In the genomic region with DNA sequence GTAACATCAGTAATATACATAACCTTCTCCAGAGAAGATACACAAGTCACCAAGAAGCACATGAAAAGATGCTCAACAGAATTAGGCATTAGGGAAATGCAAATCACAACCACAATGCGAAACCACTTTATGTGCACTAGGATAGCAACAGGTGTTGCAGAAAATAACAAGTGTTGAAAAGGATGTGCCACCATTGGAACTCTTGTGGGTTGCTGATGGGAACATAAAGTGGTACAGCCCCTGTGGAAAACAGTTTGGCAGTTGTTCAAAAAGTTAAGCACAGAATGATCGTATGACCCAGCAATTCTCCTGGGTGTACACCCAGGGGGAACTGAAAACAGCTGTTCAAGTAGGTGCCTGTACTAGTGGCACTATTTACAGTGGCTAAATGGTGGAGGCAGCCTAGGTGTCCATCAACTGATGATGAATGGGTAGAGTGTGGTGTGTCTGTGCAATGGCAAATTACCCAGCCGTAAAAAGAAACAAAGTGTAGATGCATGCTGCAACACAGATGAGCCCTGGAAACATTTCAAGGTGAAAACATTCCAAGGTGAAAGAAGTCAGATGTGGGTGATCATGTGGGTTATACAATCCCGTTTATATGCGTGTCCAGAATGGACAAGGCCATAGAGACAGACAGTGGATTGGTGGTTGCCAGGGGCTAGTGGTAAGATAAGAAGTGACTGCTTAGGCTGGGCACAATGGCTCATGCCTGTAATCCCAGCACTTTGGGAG, we compare ENCODE assay signal across 8 cellular contexts. TPM values are rescaled to one million over a fixed set of nuclear protein-coding genes. Genes with fewer than 3 reads are reported as not detected.
A peak's percentile ranks its signal among the peaks of the same experiment; 100 is the strongest.
DNase-seq lines count a peak whose midpoint lies in the region; ATAC-seq and TF ChIP-seq lines count a peak whose summit lies in the region.

No MANE protein-coding gene starts in this region.

- peaks cover 3 to 8% (median 4%) of the 10 kb centered on the region in 3 donors for H3K27me3 Mint-ChIP-seq in immature natural killer cell (ENCODE audit: low read depth in 3 of 3)

- WGBS in ovary, 3 donors = 69 to 74% (median 73%) methylated on average over 5 of the region's 5 CpGs

- no peaks in the 10 kb centered on the region for H3K9me3 Mint-ChIP-seq in immature natural killer cell

- H3K4me3 ChIP-seq in ovary = no peak overlapping the region

- no peak for TF ChIP-seq EP300 in ovary (IDR thresholded peaks at IDR 0.05)

- intact Hi-C loops in ovary (cut with DNase I) = no loop called here

- no peak overlapping the region for H3K27ac ChIP-seq in ovary

- peak overlapping the region in 2 of 5 donors; percentile 7 to 21 for H3K4me3 Mint-ChIP-seq in immature natural killer cell

- ATAC-seq in GM21447 (IDR thresholded peaks at IDR 0.05; ENCODE audit: unreplicated experiment) (peak; percentile 97), HG03558 (IDR thresholded peaks at IDR 0.05; ENCODE audit: extremely low read depth, unreplicated experiment) (peak; percentile 71)

- H3K36me3 ChIP-seq in ovary = no peaks in the 10 kb centered on the region

- TF ChIP-seq POLR2A in ovary (IDR thresholded peaks at IDR 0.05) = no peak

- no peaks in the 10 kb centered on the region for H3K4me1 ChIP-seq in ovary (ENCODE audit: insufficient read depth)

- H3K9me3 ChIP-seq in ovary = no peaks in the 10 kb centered on the region

- peaks cover 31 to 53% (median 46%) of the 10 kb centered on the region in 3 donors for H3K36me3 Mint-ChIP-seq in immature natural killer cell

- DNase-seq in GM13977 (ENCODE audit: low spot score) (peak; percentile 36), immature natural killer cell (no peak), superior temporal gyrus (ENCODE audit: extremely low spot score) (no peak), 8988T (no peak), ovary (no peak), NCI-H2029 (lab: John Stamatoyannopoulos, UW) (no peak)

- H3K27me3 ChIP-seq in ovary = no peaks in the 10 kb centered on the region

- no peak for TF ChIP-seq CTCF in GM13977 (IDR thresholded peaks at IDR 0.05; ENCODE audit: extremely low read depth, insufficient read depth, missing control alignments)
- TF ChIP-seq CTCF in ovary (IDR thresholded peaks at IDR 0.05) = no peak

- peak overlapping the region; percentile 84 to 95 (median 90) for H3K27ac Mint-ChIP-seq in immature natural killer cell

- H3K4me1 Mint-ChIP-seq in immature natural killer cell = peaks cover 47 to 81% of the 10 kb centered on the region in 2 donors

- in situ Hi-C loops in GM13977 (cut with MboI; ENCODE audit: low pct_unique_long_range_greater_than_20kb, low sequenced_read_pairs, unreplicated experiment) = no loop called here

RNA-seq across cellular contexts. Expression of a gene that starts 27.2 kb away (rescaled TPM):
- polyA plus RNA-seq in immature natural killer cell (100 to 1,000 TPM in 2 of 3 donors, 10 to 100 TPM in 1; 88.1 to 256 (median 149) TPM), ovary (100 to 1,000 TPM in 1 of 2 donors, 10 to 100 TPM in 1; 27.8 to 158 TPM)
- 10 to 100 TPM; 22.6 to 60.1 (median 37.3) TPM for total RNA-seq in ovary

RNA-seq across cellular contexts. Expression of a gene that starts 39.1 kb away (rescaled TPM):
- polyA plus RNA-seq in immature natural killer cell (100 to 1,000 TPM; 313 to 679 (median 395) TPM), ovary (100 to 1,000 TPM; 183 to 541 TPM)
- 100 to 1,000 TPM; 117 to 346 (median 225) TPM for total RNA-seq in ovary

RNA-seq across cellular contexts. Expression of a gene that starts 56.3 kb away (rescaled TPM):
- 1 to 10 TPM; 4.6 to 8.7 (median 5.2) TPM for polyA plus RNA-seq in immature natural killer cell
- 10 to 100 TPM; 14.7 to 38.5 (median 28.6) TPM for total RNA-seq in ovary
- polyA plus RNA-seq in ovary = 10 to 100 TPM; 18.5 to 52.8 TPM
